25 cellular contexts compared by ENCODE assay signal in the genomic region with DNA sequence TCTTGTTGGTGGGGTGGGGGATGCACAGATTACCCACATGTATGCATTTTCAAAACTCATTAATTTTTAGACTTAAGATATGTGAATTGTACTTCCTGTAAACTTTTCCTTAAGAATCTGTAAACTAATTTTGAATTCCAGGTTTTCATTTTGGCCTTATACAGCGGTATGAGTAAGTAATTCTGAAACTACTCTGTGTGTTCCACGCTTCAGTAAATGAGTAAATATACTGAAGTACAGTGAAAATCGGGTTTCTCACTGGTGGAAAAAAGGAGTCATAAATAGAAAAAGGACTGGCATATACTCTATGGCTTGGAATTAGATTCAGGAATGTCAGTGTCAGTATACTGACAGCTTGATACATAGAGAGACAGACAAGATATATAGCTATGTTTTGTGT.
DNase-seq lines count a peak whose midpoint lies in the region; ATAC-seq, FAIRE-seq and TF ChIP-seq lines count a peak whose summit lies in the region.
"Had no signal": no experiment of that assay in that cellular context is flagged by ENCODE, and none has a peak within 500 bp of the region (broad histone marks: within the 10 kb centered on the region; RNA-seq: fewer than 3 reads in every experiment).

No MANE protein-coding gene starts in this region.

- peak overlapping the region; percentile 62; the same call in 1 of the 2 replicates for H3K27ac Mint-ChIP-seq in GM23338
- H3K27ac Mint-ChIP-seq: stimulated activated naive B cell treated with anti-CD40 and anti-IgM and Interleukin-4, amounts not matched to agents 10 μg/mL and 1 μg/mL and 100 μg/mL, for 72 hours had no signal

- H4K20me1 ChIP-seq in GM23338 (replicated peaks; ENCODE audit: insufficient read depth) (no peaks in the 10 kb centered on the region), OCI-LY3 (ENCODE audit: insufficient read depth, low read length) (no peaks in the 10 kb centered on the region)

- no peaks in the 10 kb centered on the region for H3K36me3 Mint-ChIP-seq in GM23338 (ENCODE audit: low read depth)
- H3K36me3 Mint-ChIP-seq: stimulated activated naive B cell treated with anti-CD40 and anti-IgM and Interleukin-4, amounts not matched to agents 10 μg/mL and 1 μg/mL and 100 μg/mL, for 72 hours had no signal

- no peaks in the 10 kb centered on the region for H3K27me3 ChIP-seq in GM23338 (ENCODE audit: insufficient read depth)
- no peaks in the 10 kb centered on the region for H3K27me3 ChIP-seq in OCI-LY3 (ENCODE audit: low read depth, low read length)
- H3K27me3 ChIP-seq: sigmoid colon had no signal

- DNase-seq in GM23338 (ENCODE audit: low spot score), result no peak
- DNase-seq in kidney tubule cell (ENCODE audit: low spot score), result peak; percentile 62
- no peak for DNase-seq in HuH-7 (ENCODE audit: low spot score)
- no peak for DNase-seq in GM12892 (ENCODE audit: insufficient read length)
- DNase-seq in SKM-1 treated with dmso at 0.1 percent for 144 hours (lab: John Stamatoyannopoulos, UW; ENCODE audit: unreplicated experiment), result no peak
- DNase-seq: activated CD4-positive, alpha-beta T cell treated with anti-CD3 and anti-CD28 coated beads, Interleukin-2, amount 50 U/mL, for 4 hours; activated naive CD4-positive, alpha-beta T cell treated with anti-CD3 and anti-CD28 coated beads, Interleukin-2, amount 50 U/mL, for 16 hours; anterior cingulate cortex; effector CD8-positive, alpha-beta T cell; mesenchymal stem cell; NCI-H1436; NCI-H2107; NCI-H510A treated with DMSO at 0.1 percent for 48 hours; sigmoid colon; stimulated activated CD4-positive, alpha-beta T cell treated with anti-CD3 and anti-CD28 coated beads, Interleukin-4, amount 100 ng/mL, for 4 hours; stimulated activated naive B cell treated with anti-CD40 and anti-IgM and Interleukin-4, amounts not matched to agents 10 μg/mL and 1 μg/mL and 100 μg/mL, for 72 hours had no signal

- no peak for TF ChIP-seq CTCF in GM23338 (conservative IDR thresholded peaks at IDR 0.05; ENCODE audit: low read depth in 2 of 2)
- TF ChIP-seq CTCF in OCI-LY3 (IDR thresholded peaks at IDR 0.05; ENCODE audit: low read depth, low read length), result no peak

- ATAC-seq in GM18502 (IDR thresholded peaks at IDR 0.05; ENCODE audit: poor library complexity, unreplicated experiment) (peak; percentile 51), GM23338 (no peak), GM21619 (IDR thresholded peaks at IDR 0.05; ENCODE audit: unreplicated experiment) (no peak)
- ATAC-seq: HCT116; left lobe of liver; stimulated activated naive B cell treated with anti-CD40 and anti-IgM and Interleukin-4, amounts not matched to agents 10 μg/mL and 1 μg/mL and 100 μg/mL, for 72 hours had no signal

- no peak for FAIRE-seq in GM12892 (lab: Jason Lieb, UNC)
- FAIRE-seq: bronchial epithelial cell, colon had no signal

- H3K4me1 ChIP-seq in GM23338 (ENCODE audit: insufficient read depth) (no peaks in the 10 kb centered on the region), OCI-LY3 (ENCODE audit: low read length) (peaks cover 13% of the 10 kb centered on the region)
- H3K4me1 ChIP-seq: sigmoid colon had no signal

- H3K4me2 ChIP-seq in GM23338 (no peak overlapping the region), OCI-LY3 (ENCODE audit: low read length) (peak overlapping the region; percentile 48)

- TF ChIP-seq POLR2A in GM12892 (IDR thresholded peaks at IDR 0.05; ENCODE audit: low read depth, low read length), result no peak

- H3K27ac ChIP-seq in GM23338 (ENCODE audit: low read depth) (no peak overlapping the region), OCI-LY3 (ENCODE audit: low read length) (no peak overlapping the region)
- H3K27ac ChIP-seq: HL-60, RWPE1, sigmoid colon had no signal

- H3K4me3 Mint-ChIP-seq in GM23338, result no peak overlapping the region
- H3K4me3 Mint-ChIP-seq: stimulated activated naive B cell treated with anti-CD40 and anti-IgM and Interleukin-4, amounts not matched to agents 10 μg/mL and 1 μg/mL and 100 μg/mL, for 72 hours had no signal

- H3F3A ChIP-seq in GM23338 (replicated peaks; ENCODE audit: low read depth), result no peaks in the 10 kb centered on the region

- H3K9me3 ChIP-seq in OCI-LY3 (ENCODE audit: insufficient read depth, low read length), result no peaks in the 10 kb centered on the region
- H3K9me3 ChIP-seq: sigmoid colon had no signal

- H3K9ac ChIP-seq in OCI-LY3 (ENCODE audit: low read length), result no peak overlapping the region

- H3K9me3 Mint-ChIP-seq in GM23338, result no peaks in the 10 kb centered on the region
- H3K9me3 Mint-ChIP-seq: stimulated activated naive B cell treated with anti-CD40 and anti-IgM and Interleukin-4, amounts not matched to agents 10 μg/mL and 1 μg/mL and 100 μg/mL, for 72 hours had no signal

- no peak overlapping the region for H3K4me3 ChIP-seq in GM23338
- H3K4me3 ChIP-seq in OCI-LY3 (ENCODE audit: low read length), result no peak overlapping the region
- H3K4me3 ChIP-seq: sigmoid colon had no signal

- no peaks in the 10 kb centered on the region for H3K9me2 ChIP-seq in GM23338 (ENCODE audit: insufficient read depth)

- H2AFZ ChIP-seq in GM23338, result no peak overlapping the region
- no peak overlapping the region for H2AFZ ChIP-seq in OCI-LY3 (ENCODE audit: low read depth, low read length)

- peaks cover 39% of the 10 kb centered on the region for H3K79me2 ChIP-seq in GM23338 (replicated peaks; ENCODE audit: insufficient read depth)
- H3K79me2 ChIP-seq in OCI-LY3 (ENCODE audit: low read length), result no peaks in the 10 kb centered on the region

- H3K36me3 ChIP-seq in GM23338 (ENCODE audit: insufficient read depth) (no peaks in the 10 kb centered on the region), OCI-LY3 (replicated peaks; ENCODE audit: low read depth, low read length) (no peaks in the 10 kb centered on the region)
- H3K36me3 ChIP-seq: sigmoid colon had no signal

- peaks cover 2% of the 10 kb centered on the region for H3K27me3 Mint-ChIP-seq in GM23338 (ENCODE audit: insufficient read depth, low read depth, poor library complexity)
- H3K27me3 Mint-ChIP-seq: stimulated activated naive B cell treated with anti-CD40 and anti-IgM and Interleukin-4, amounts not matched to agents 10 μg/mL and 1 μg/mL and 100 μg/mL, for 72 hours had no signal

- H3K4me1 Mint-ChIP-seq in GM23338, result peaks cover 58% of the 10 kb centered on the region
- H3K4me1 Mint-ChIP-seq: stimulated activated naive B cell treated with anti-CD40 and anti-IgM and Interleukin-4, amounts not matched to agents 10 μg/mL and 1 μg/mL and 100 μg/mL, for 72 hours had no signal

TF ChIP-seq in GM23338, 12 proteins besides CTCF, POLR2A, EP300 and RAD21:
- TF ChIP-seq REST (IDR thresholded peaks at IDR 0.05; ENCODE audit: unreplicated experiment) (no peak), JUNB (IDR thresholded peaks at IDR 0.05; ENCODE audit: unreplicated experiment) (no peak), STAT1 (IDR thresholded peaks at IDR 0.05; ENCODE audit: unreplicated experiment) (no peak), EZH2phosphoT487 (IDR thresholded peaks at IDR 0.05; ENCODE audit: unreplicated experiment) (no peak), POLR2AphosphoS5 (IDR thresholded peaks at IDR 0.05; ENCODE audit: low read depth) (no peak), CREB1 (CRISPR knock-in tag; IDR thresholded peaks at IDR 0.05; ENCODE audit: low read depth) (no peak), ZNF331 (CRISPR knock-in tag; IDR thresholded peaks at IDR 0.05; ENCODE audit: low read depth) (no peak), EZH2 (IDR thresholded peaks at IDR 0.05; ENCODE audit: low read depth, unreplicated experiment) (no peak), ETS1 (IDR thresholded peaks at IDR 0.05) (no peak)
